ENCODE assay signal across 1 cellular context in the genomic region with DNA sequence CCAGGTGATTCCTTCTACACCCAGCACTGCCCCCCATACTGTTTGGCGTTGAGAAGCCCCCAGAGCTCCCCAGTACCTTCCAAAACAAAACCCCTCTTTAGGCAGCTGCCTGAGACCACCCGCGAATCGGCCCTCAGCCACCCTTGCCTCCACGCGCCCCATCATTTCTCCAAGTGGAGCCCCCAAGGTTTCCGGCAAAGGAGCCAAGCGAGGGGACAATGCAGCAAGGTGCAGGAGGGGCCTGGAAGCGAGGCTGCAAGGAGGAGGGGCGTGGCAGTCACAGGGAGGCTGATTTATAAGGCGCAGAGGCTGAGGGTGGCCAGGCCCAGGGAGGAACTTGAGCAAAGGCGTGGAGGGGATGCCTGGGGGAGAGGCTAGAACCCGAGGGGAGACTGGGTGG.
TF ChIP-seq lines count a peak whose summit lies in the region.

No MANE protein-coding gene starts in this region.

TF ChIP-seq in A549, 52 proteins besides CTCF, POLR2A, EP300 and RAD21 (continued from another document):
- TF ChIP-seq JUNB (IDR thresholded peaks at IDR 0.05) (no peak), EHF (CRISPR knock-in tag; IDR thresholded peaks at IDR 0.05) (no peak), NPAS2 (CRISPR knock-in tag; IDR thresholded peaks at IDR 0.05; ENCODE audit: borderline replicate concordance) (no peak), ZSCAN20 (CRISPR knock-in tag; IDR thresholded peaks at IDR 0.05) (no peak), FOXS1 (CRISPR knock-in tag; IDR thresholded peaks at IDR 0.05) (no peak), MYC (IDR thresholded peaks at IDR 0.05; ENCODE audit: borderline replicate concordance, low read length) (no peak), KDM5A (IDR thresholded peaks at IDR 0.05) (no peak), EHMT2 (IDR thresholded peaks at IDR 0.05; ENCODE audit: low read depth) (no peak), CHD2 (IDR thresholded peaks at IDR 0.05; ENCODE audit: low read length, partially characterized antibody) (no peak), CBX8 (IDR thresholded peaks at IDR 0.05) (no peak), HDAC2 (IDR thresholded peaks at IDR 0.05) (no peak), POLR2AphosphoS2 (conservative IDR thresholded peaks at IDR 0.05; ENCODE audit: low read length) (no peak), ESRRA (IDR thresholded peaks at IDR 0.05; ENCODE audit: borderline replicate concordance, low read length) (no peak), TP53 (CRISPR knock-in tag; IDR thresholded peaks at IDR 0.05) (no peak), NR3C1 (IDR thresholded peaks at IDR 0.05) (no peak), FOSB (CRISPR knock-in tag; IDR thresholded peaks at IDR 0.05) (no peak)
- TF ChIP-seq, protein P1, sequence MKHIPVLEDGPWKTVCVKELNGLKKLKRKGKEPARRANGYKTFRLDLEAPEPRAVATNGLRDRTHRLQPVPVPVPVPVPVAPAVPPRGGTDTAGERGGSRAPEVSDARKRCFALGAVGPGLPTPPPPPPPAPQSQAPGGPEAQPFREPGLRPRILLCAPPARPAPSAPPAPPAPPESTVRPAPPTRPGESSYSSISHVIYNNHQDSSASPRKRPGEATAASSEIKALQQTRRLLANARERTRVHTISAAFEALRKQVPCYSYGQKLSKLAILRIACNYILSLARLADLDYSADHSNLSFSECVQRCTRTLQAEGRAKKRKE (CRISPR knock-in tag; IDR thresholded peaks at IDR 0.05; ENCODE audit: low read depth), result no peak
- TF ChIP-seq, protein P2, sequence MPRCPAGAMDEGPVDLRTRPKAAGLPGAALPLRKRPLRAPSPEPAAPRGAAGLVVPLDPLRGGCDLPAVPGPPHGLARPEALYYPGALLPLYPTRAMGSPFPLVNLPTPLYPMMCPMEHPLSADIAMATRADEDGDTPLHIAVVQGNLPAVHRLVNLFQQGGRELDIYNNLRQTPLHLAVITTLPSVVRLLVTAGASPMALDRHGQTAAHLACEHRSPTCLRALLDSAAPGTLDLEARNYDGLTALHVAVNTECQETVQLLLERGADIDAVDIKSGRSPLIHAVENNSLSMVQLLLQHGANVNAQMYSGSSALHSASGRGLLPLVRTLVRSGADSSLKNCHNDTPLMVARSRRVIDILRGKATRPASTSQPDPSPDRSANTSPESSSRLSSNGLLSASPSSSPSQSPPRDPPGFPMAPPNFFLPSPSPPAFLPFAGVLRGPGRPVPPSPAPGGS (IDR thresholded peaks at IDR 0.05), result no peak
- TF ChIP-seq, protein P3, sequence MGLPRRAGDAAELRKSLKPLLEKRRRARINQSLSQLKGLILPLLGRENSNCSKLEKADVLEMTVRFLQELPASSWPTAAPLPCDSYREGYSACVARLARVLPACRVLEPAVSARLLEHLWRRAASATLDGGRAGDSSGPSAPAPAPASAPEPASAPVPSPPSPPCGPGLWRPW (IDR thresholded peaks at IDR 0.05), result no peak
